ENCODE assay signal across 9 cellular contexts in genomic region chr13:25267715-25268114, GRCh38. TPM values are rescaled to one million over a fixed set of nuclear protein-coding genes. Genes with fewer than 3 reads are reported as not detected.
A peak's percentile ranks its signal among the peaks of the same experiment; 100 is the strongest.
DNase-seq lines count a peak whose midpoint lies in the region; ATAC-seq and TF ChIP-seq lines count a peak whose summit lies in the region.
"Had no signal": no experiment of that assay in that cellular context is flagged by ENCODE, and none has a peak within 500 bp of the region (broad histone marks: within the 10 kb centered on the region; RNA-seq: fewer than 3 reads in every experiment).

No MANE protein-coding gene starts in this region.

- no peak overlapping the region for H3K27ac Mint-ChIP-seq in stimulated activated memory B cell treated with anti-CD40 and anti-IgM and Interleukin-4, amounts not matched to agents 10 μg/mL and 1 μg/mL and 100 μg/mL, for 72 hours

- H3K4me3 Mint-ChIP-seq in stimulated activated memory B cell treated with anti-CD40 and anti-IgM and Interleukin-4, amounts not matched to agents 10 μg/mL and 1 μg/mL and 100 μg/mL, for 72 hours = no peak overlapping the region

- H3K9me3 Mint-ChIP-seq in stimulated activated memory B cell treated with anti-CD40 and anti-IgM and Interleukin-4, amounts not matched to agents 10 μg/mL and 1 μg/mL and 100 μg/mL, for 72 hours = no peaks in the 10 kb centered on the region

- H3K4me1 Mint-ChIP-seq in stimulated activated memory B cell treated with anti-CD40 and anti-IgM and Interleukin-4, amounts not matched to agents 10 μg/mL and 1 μg/mL and 100 μg/mL, for 72 hours = no peaks in the 10 kb centered on the region

- peak; percentile 79 for ATAC-seq in SK-N-SH treated with all-trans-retinoic acid at 6 μM for 48 hours
- ATAC-seq in stimulated activated memory B cell treated with anti-CD40 and anti-IgM and Interleukin-4, amounts not matched to agents 10 μg/mL and 1 μg/mL and 100 μg/mL, for 72 hours = no peak
- ATAC-seq in HG03045 (IDR thresholded peaks at IDR 0.05; ENCODE audit: unreplicated experiment) = no peak
- ATAC-seq in GM19351 (IDR thresholded peaks at IDR 0.05; ENCODE audit: unreplicated experiment) = no peak
- ATAC-seq: body of pancreas had no signal

- peak; percentile 35 to 43 for DNase-seq in AML-193 (lab: John Stamatoyannopoulos, UW)
- no peak for DNase-seq in GM12864 (ENCODE audit: low read depth)
- peak; percentile 24 for DNase-seq in fibroblast of the aortic adventitia (ENCODE audit: low read depth)
- DNase-seq in NCI-H1092 treated with DMSO at 0.1 percent for 48 hours (lab: John Stamatoyannopoulos, UW) = no peak
- DNase-seq: body of pancreas had no signal

- H3K27me3 Mint-ChIP-seq in stimulated activated memory B cell treated with anti-CD40 and anti-IgM and Interleukin-4, amounts not matched to agents 10 μg/mL and 1 μg/mL and 100 μg/mL, for 72 hours = no peaks in the 10 kb centered on the region

- TF ChIP-seq CTCF in GM12864 (IDR thresholded peaks at IDR 0.05; ENCODE audit: low read depth, low read length, missing control alignments) (peak; percentile 27), fibroblast of the aortic adventitia (IDR thresholded peaks at IDR 0.05; ENCODE audit: insufficient read depth, low read length) (peak; percentile 34)

- peaks cover 41% of the 10 kb centered on the region for H3K36me3 Mint-ChIP-seq in stimulated activated memory B cell treated with anti-CD40 and anti-IgM and Interleukin-4, amounts not matched to agents 10 μg/mL and 1 μg/mL and 100 μg/mL, for 72 hours

- H3K4me3 ChIP-seq in GM12864 (ENCODE audit: low read depth, low read length) = no peak overlapping the region
- H3K4me3 ChIP-seq in fibroblast of the aortic adventitia (ENCODE audit: low read depth, low read length) = no peak overlapping the region
- H3K4me3 ChIP-seq: body of pancreas had no signal

TF ChIP-seq in SK-N-SH treated with all-trans-retinoic acid at 6 μM for 48 hours, 23 proteins besides CTCF, POLR2A, EP300 and RAD21:
- TF ChIP-seq CREB5 (CRISPR knock-in tag; IDR thresholded peaks at IDR 0.05; ENCODE audit: low read depth) = no peak
- TF ChIP-seq SNAI2 (CRISPR knock-in tag; IDR thresholded peaks at IDR 0.05) = no peak
- TF ChIP-seq, protein P1, sequence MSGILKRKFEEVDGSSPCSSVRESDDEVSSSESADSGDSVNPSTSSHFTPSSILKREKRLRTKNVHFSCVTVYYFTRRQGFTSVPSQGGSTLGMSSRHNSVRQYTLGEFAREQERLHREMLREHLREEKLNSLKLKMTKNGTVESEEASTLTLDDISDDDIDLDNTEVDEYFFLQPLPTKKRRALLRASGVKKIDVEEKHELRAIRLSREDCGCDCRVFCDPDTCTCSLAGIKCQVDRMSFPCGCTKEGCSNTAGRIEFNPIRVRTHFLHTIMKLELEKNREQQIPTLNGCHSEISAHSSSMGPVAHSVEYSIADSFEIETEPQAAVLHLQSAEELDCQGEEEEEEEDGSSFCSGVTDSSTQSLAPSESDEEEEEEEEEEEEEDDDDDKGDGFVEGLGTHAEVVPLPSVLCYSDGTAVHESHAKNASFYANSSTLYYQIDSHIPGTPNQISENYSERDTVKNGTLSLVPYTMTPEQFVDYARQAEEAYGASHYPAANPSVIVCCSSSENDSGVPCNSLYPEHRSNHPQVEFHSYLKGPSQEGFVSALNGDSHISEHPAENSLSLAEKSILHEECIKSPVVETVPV (CRISPR knock-in tag; IDR thresholded peaks at IDR 0.05) = no peak
- no peak for TF ChIP-seq ZNF8 (CRISPR knock-in tag; IDR thresholded peaks at IDR 0.05)

RNA-seq across cellular contexts. Expression of gene MTMR6, which starts 19.6 kb away (rescaled TPM):
- 12.2 and 29.9 TPM in 2 replicates for total RNA-seq in fibroblast of the aortic adventitia (ENCODE audit: low replicate concordance)

RNA-seq across cellular contexts. Expression of gene NUP58, which starts 33.7 kb away (rescaled TPM):
- total RNA-seq in fibroblast of the aortic adventitia (ENCODE audit: low replicate concordance) = 14.2 and 57.3 TPM in 2 replicates

Comparison
In these comparisons a context has a peak if more than half of its experiments do, and no peak if none do; other contexts are left out.
1. DNase-seq: peak in AML-193 (2 of 2) and fibroblast of the aortic adventitia (single experiment); none in GM12864 (single experiment) and NCI-H1092 treated with DMSO at 0.1 percent for 48 hours (single experiment).